ENCODE assay signal across 9 cellular contexts in the genomic region with DNA sequence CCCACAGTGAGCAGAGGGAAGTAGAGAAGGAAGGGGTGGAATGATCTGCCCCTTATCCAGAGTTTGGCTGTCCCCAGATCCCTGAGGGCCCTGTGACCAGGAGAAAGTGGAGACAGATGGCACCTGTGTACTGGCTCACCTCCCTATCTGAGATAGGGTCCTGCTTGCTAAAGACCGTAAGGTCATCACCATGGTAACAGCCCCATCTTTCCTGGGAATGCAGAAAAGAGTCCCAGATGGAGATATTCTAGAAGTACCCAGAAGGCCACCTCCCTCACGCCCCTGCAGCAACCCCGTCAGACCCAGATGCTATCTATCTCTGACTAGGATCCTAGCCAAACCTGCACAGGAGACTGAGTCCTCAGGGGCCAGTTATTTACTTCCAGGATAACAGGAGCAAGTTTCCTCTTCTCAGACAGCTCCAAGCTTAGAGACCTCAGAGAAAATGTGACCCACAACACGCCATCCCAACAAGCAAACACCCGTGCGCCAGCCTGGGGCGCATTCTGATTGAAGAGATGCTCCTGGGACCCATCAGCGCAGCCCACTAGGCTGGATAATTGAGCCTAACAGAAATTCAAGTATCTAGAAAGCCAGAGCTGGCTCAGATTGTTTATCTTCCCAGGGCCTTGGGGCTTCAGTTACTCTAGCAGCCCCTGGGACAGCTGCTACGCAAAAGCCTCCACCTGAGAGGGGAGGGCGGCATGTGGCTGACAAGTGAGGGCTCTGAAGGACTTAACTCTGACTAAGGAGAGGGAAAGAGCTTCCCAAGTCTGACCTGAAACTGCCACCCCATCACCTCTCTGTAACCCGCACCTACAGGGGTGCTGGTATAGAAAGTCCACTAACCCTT. TPM values are rescaled to one million over a fixed set of nuclear protein-coding genes. Genes with fewer than 3 reads are reported as not detected.
DNase-seq lines count a peak whose midpoint lies in the region; ATAC-seq, FAIRE-seq and TF ChIP-seq lines count a peak whose summit lies in the region.
"Had no signal": no experiment of that assay in that cellular context is flagged by ENCODE, and none has a peak within 500 bp of the region (broad histone marks: within the 10 kb centered on the region; RNA-seq: fewer than 3 reads in every experiment).

No MANE protein-coding gene starts in this region.

- H2BK120ac ChIP-seq in trophoblast cell (ENCODE audit: insufficient read depth, low read length, poor library complexity), result no peak overlapping the region

- no peak overlapping the region for H3K18ac ChIP-seq in trophoblast cell (ENCODE audit: low read length)

- no peak overlapping the region for H3K23ac ChIP-seq in trophoblast cell (ENCODE audit: low read length)

- TF ChIP-seq CTCF in GM10248 (IDR thresholded peaks at IDR 0.05; ENCODE audit: control extremely low read depth, extremely low read depth, low read depth, missing control alignments), result no peak

- H3K79me1 ChIP-seq in trophoblast cell (ENCODE audit: low read length), result peaks cover 8% of the 10 kb centered on the region

- peaks cover 4% of the 10 kb centered on the region for H3K36me3 Mint-ChIP-seq in activated naive CD8-positive, alpha-beta T cell treated with anti-CD3 and anti-CD28 coated beads, Interleukin-2, amount 50 U/mL, for 24 hours (ENCODE audit: low read depth)

- H4K20me1 ChIP-seq in Karpas-422 (ENCODE audit: insufficient read depth, low read depth, low read length), result peaks cover 6% of the 10 kb centered on the region; the same call in 1 of the 2 replicates

- peak overlapping the region; percentile 50; the same call in 1 of the 2 replicates for H3K27ac ChIP-seq in Karpas-422 (ENCODE audit: low read length)
- H3K27ac ChIP-seq in trophoblast cell (ENCODE audit: low read depth, low read length), result no peak overlapping the region

- H3K9me3 ChIP-seq in Karpas-422 (ENCODE audit: low read length), result no peaks in the 10 kb centered on the region
- peaks cover 2% of the 10 kb centered on the region for H3K9me3 ChIP-seq in trophoblast cell (ENCODE audit: insufficient read depth, low read depth, low read length)

- no CpG with 5 or more reads among the region's 11 CpGs for WGBS in trophoblast cell (ENCODE audit: extremely low coverage, insufficient coverage, insufficient read length)

- no peak overlapping the region for H4K12ac ChIP-seq in trophoblast cell (ENCODE audit: low read depth, low read length)

- H4K8ac ChIP-seq in trophoblast cell (ENCODE audit: low read depth, low read length), result no peak overlapping the region

- H3K14ac ChIP-seq in trophoblast cell (ENCODE audit: low read length), result no peak overlapping the region

- FAIRE-seq in frontal cortex (lab: Jason Lieb, UNC), result no peak

- H3K4me1 Mint-ChIP-seq in activated naive CD8-positive, alpha-beta T cell treated with anti-CD3 and anti-CD28 coated beads, Interleukin-2, amount 50 U/mL, for 24 hours, result peaks cover 83% of the 10 kb centered on the region

- H3K9ac ChIP-seq in Karpas-422 (ENCODE audit: low read length) (peak overlapping the region; percentile 89), trophoblast cell (ENCODE audit: low read length) (no peak overlapping the region)

- no peak for DNase-seq in Karpas-422
- no peak for DNase-seq in activated naive CD8-positive, alpha-beta T cell treated with anti-CD3 and anti-CD28 coated beads, Interleukin-2, amount 50 U/mL, for 24 hours
- DNase-seq in trophoblast cell, result no peak
- DNase-seq in frontal cortex (ENCODE audit: low spot score in 2 of 2), result no peak
- DNase-seq in GM10248 (ENCODE audit: extremely low spot score), result no peak
- DNase-seq: amygdala, NCI-H2029 treated with DMSO at 0.1 percent for 48 hours had no signal

- no peak for ATAC-seq in activated naive CD8-positive, alpha-beta T cell treated with anti-CD3 and anti-CD28 coated beads, Interleukin-2, amount 50 U/mL, for 24 hours
- ATAC-seq in HG02885 (IDR thresholded peaks at IDR 0.05; ENCODE audit: poor library complexity, unreplicated experiment), result no peak

- H4K91ac ChIP-seq in trophoblast cell (ENCODE audit: low read depth, low read length), result no peak overlapping the region

- H3K79me2 ChIP-seq in Karpas-422 (ENCODE audit: low read length) (peaks cover 39% of the 10 kb centered on the region), trophoblast cell (ENCODE audit: control insufficient read depth, insufficient read depth, low read length, poor library complexity) (peaks cover 7% of the 10 kb centered on the region)

- H3K27me3 ChIP-seq in Karpas-422 (ENCODE audit: low read length), result no peaks in the 10 kb centered on the region
- no peaks in the 10 kb centered on the region for H3K27me3 ChIP-seq in trophoblast cell (ENCODE audit: insufficient read depth, low read length)

- H2AK5ac ChIP-seq in trophoblast cell (ENCODE audit: low read length), result no peak overlapping the region

- no peaks in the 10 kb centered on the region for H3K9me2 ChIP-seq in Karpas-422 (replicated peaks; ENCODE audit: insufficient read depth, low read length)

- peak overlapping the region; percentile 12 for H3K4ac ChIP-seq in trophoblast cell (ENCODE audit: low read depth, low read length)

- no peak overlapping the region for H2AFZ ChIP-seq in Karpas-422 (ENCODE audit: low read length)
- no peak overlapping the region for H2AFZ ChIP-seq in trophoblast cell (ENCODE audit: insufficient read depth, low read length, poor library complexity)

- H3K4me3 ChIP-seq in Karpas-422 (ENCODE audit: low read length) (peak overlapping the region; percentile 95), trophoblast cell (ENCODE audit: low read depth, low read length) (no peak overlapping the region)

- no peak overlapping the region for H2BK12ac ChIP-seq in trophoblast cell (ENCODE audit: low read length)

- H3K9me3 Mint-ChIP-seq in activated naive CD8-positive, alpha-beta T cell treated with anti-CD3 and anti-CD28 coated beads, Interleukin-2, amount 50 U/mL, for 24 hours, result no peaks in the 10 kb centered on the region

- peak overlapping the region; percentile 88 for H3K27ac Mint-ChIP-seq in activated naive CD8-positive, alpha-beta T cell treated with anti-CD3 and anti-CD28 coated beads, Interleukin-2, amount 50 U/mL, for 24 hours

- peak overlapping the region; percentile 93 for H3K4me3 Mint-ChIP-seq in activated naive CD8-positive, alpha-beta T cell treated with anti-CD3 and anti-CD28 coated beads, Interleukin-2, amount 50 U/mL, for 24 hours

- H3K36me3 ChIP-seq in Karpas-422 (ENCODE audit: insufficient read depth, low read length) (peaks cover 4% of the 10 kb centered on the region; the same call in 1 of the 2 replicates), trophoblast cell (ENCODE audit: control insufficient read depth in 1 of 2, insufficient read depth in 2 of 2, low read length in 2 of 2) (peaks cover 29 to 30% of the 10 kb centered on the region in 2 experiments)

- no peak overlapping the region for H2BK5ac ChIP-seq in trophoblast cell (ENCODE audit: low read depth, low read length, poor library complexity)

- H3K4me2 ChIP-seq in Karpas-422 (ENCODE audit: low read depth, low read length, poor library complexity, severe bottlenecking), result peak overlapping the region; percentile 89
- H3K4me2 ChIP-seq in trophoblast cell (ENCODE audit: low read length), result no peak overlapping the region

- H3K4me1 ChIP-seq in Karpas-422 (ENCODE audit: low read length), result peaks cover 28% of the 10 kb centered on the region
- peaks cover 25 to 26% of the 10 kb centered on the region in 2 experiments for H3K4me1 ChIP-seq in trophoblast cell (ENCODE audit: control insufficient read depth in 1 of 2, insufficient read depth in 2 of 2, low read length in 2 of 2)

- CTCF ChIA-PET in GM10248 (lab: Yijun Ruan, JAX), result interaction anchor here (1.2 kb wide), 3 partner anchors 9 to 272 kb away, joined by 3 read pairs; a partner anchor contains a TSS

- POLR2A ChIA-PET in GM10248 (lab: Yijun Ruan, JAX), result no interaction called here

- no peaks in the 10 kb centered on the region for H3K27me3 Mint-ChIP-seq in activated naive CD8-positive, alpha-beta T cell treated with anti-CD3 and anti-CD28 coated beads, Interleukin-2, amount 50 U/mL, for 24 hours

RNA-seq across cellular contexts. Expression of a gene that starts 1.9 kb away (rescaled TPM):
- 41.4 and 46.8 TPM in 2 replicates for total RNA-seq in Karpas-422 (2014; rRNA removed; shearing (Covaris generic); ENCODE audit: low replicate concordance)
- 85.4 and 86.5 TPM in 2 replicates for polyA plus RNA-seq in trophoblast cell (2013)
- 38.3 TPM for total RNA-seq in frontal cortex

RNA-seq across cellular contexts. Expression of a gene that starts 2.0 kb away (rescaled TPM):
- 0.86 TPM in 1 of 2 replicates, not detected in the other for total RNA-seq in Karpas-422 (2014; rRNA removed; shearing (Covaris generic); ENCODE audit: low replicate concordance)
- not detected in 2 replicates for polyA plus RNA-seq in trophoblast cell (2013)
- not detected for total RNA-seq in frontal cortex
- total RNA-seq: myocyte had no signal

RNA-seq across cellular contexts. Expression of a gene that starts 7.1 kb away (rescaled TPM):
- 14.8 and 21.3 TPM in 2 replicates for total RNA-seq in Karpas-422 (2014; rRNA removed; shearing (Covaris generic); ENCODE audit: low replicate concordance)
- polyA plus RNA-seq in trophoblast cell (2013), result 6.6 and 7.8 TPM in 2 replicates
- 6.5 TPM for total RNA-seq in frontal cortex

RNA-seq across cellular contexts. Expression of a gene that starts 37.3 kb away (rescaled TPM):
- total RNA-seq in Karpas-422 (2014; rRNA removed; shearing (Covaris generic); ENCODE audit: low replicate concordance), result not detected in 2 replicates
- not detected in 2 replicates for polyA plus RNA-seq in trophoblast cell (2013)
- under 0.01 TPM for total RNA-seq in frontal cortex
- total RNA-seq: myocyte had no signal

RNA-seq across cellular contexts. Expression of a gene that starts 55.1 kb away (rescaled TPM):
- total RNA-seq in Karpas-422 (2014; rRNA removed; shearing (Covaris generic); ENCODE audit: low replicate concordance), result 87.1 and 126 TPM in 2 replicates
- polyA plus RNA-seq in trophoblast cell (2013), result 139 and 146 TPM in 2 replicates
- total RNA-seq in frontal cortex, result 77.0 TPM
